In the genomic region with DNA sequence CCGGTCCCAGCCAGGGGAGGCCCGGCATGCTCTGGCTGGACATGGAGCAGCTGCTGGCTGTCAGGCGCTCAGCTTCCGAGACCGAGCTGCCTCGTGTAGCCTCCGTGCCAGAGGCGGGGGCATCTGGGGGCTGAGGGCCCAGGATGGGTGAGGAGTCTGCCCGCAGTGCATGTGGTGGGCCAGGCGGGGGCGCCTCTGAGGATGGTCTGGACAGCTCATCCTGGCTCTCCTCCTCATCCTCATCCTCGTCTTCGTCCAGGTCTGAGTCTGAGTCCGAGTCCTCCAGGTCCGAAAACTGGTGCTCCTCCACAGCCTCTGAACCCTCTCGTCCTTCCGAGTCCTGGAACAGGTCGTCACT, we compare ENCODE assay signal across 11 cellular contexts. TPM values are rescaled to one million over a fixed set of nuclear protein-coding genes. Genes with fewer than 3 reads are reported as not detected.
DNase-seq lines count a peak whose midpoint lies in the region; ATAC-seq and TF ChIP-seq lines count a peak whose summit lies in the region.
"Had no signal": no experiment of that assay in that cellular context is flagged by ENCODE, and none has a peak within 500 bp of the region (broad histone marks: within the 10 kb centered on the region; RNA-seq: fewer than 3 reads in every experiment).

No MANE protein-coding gene starts in this region.

- no peak overlapping the region for H3K9ac ChIP-seq in IMR-90 (ENCODE audit: low read depth, low read length)

- no peaks in the 10 kb centered on the region for H4K20me1 ChIP-seq in IMR-90 (ENCODE audit: insufficient read depth, low read length)

- H3K18ac ChIP-seq in IMR-90 (ENCODE audit: low read depth, low read length), result no peak overlapping the region

- TF ChIP-seq CTCF in MCF 10A (IDR thresholded peaks at IDR 0.05; ENCODE audit: unreplicated experiment) (peak; percentile 30), breast epithelium (IDR thresholded peaks at IDR 0.05) (no peak), IMR-90 (conservative IDR thresholded peaks at IDR 0.05; ENCODE audit: low read depth, low read length) (0 out of 2 replicates have a peak, but pooled peaks have one; percentile 18), dorsolateral prefrontal cortex (IDR thresholded peaks at IDR 0.05 in 54 of 56, conservative IDR thresholded peaks at IDR 0.05 in 2 of 56; ENCODE audit: low read depth in 1 of 56, partially characterized antibody in 56 of 56) (peak in 29 of 56 donors; percentile 7 to 43 (median 19)), retinal pigment epithelial cell (conservative IDR thresholded peaks at IDR 0.05; ENCODE audit: low read depth, low read length) (peak; percentile 48)

- no peak overlapping the region for H3K23ac ChIP-seq in IMR-90 (ENCODE audit: low read depth, low read length)

- CTCF ChIA-PET in MCF 10A (lab: Yijun Ruan, JAX), result interaction anchor here (0.6 to 1.6 kb wide), 4 partner anchors 30 to 282 kb away, joined by 3 to 4 read pairs (median 4); no protein-coding TSS in a partner anchor
- CTCF ChIA-PET in IMR-90 (lab: Yijun Ruan, JAX), result interaction anchor here (0.5 to 1.0 kb wide), 3 partner anchors 32 to 1212 kb away, joined by 3 to 4 read pairs (median 4); no protein-coding TSS in a partner anchor

- no peak for ATAC-seq in IMR-90 (ENCODE audit: low read depth)
- no peak for ATAC-seq in GM21825 (IDR thresholded peaks at IDR 0.05; ENCODE audit: unreplicated experiment)
- ATAC-seq: effector memory CD8-positive, alpha-beta T cell had no signal

- no peak overlapping the region for H2BK120ac ChIP-seq in IMR-90 (ENCODE audit: low read depth, low read length)

- H3K9me3 ChIP-seq in breast epithelium (no peaks in the 10 kb centered on the region), IMR-90 (ENCODE audit: control insufficient read depth, insufficient read depth, low read length) (no peaks in the 10 kb centered on the region)
- H3K9me3 ChIP-seq: MG63, thoracic aorta had no signal

- no peaks in the 10 kb centered on the region for H3K27me3 ChIP-seq in breast epithelium
- H3K27me3 ChIP-seq in IMR-90 (ENCODE audit: control insufficient read depth, insufficient read depth, low read length), result no peaks in the 10 kb centered on the region; the same call in 1 of the 2 replicates
- no peaks in the 10 kb centered on the region for H3K27me3 ChIP-seq in dorsolateral prefrontal cortex
- H3K27me3 ChIP-seq: MG63 had no signal

- no peak overlapping the region for H2AFZ ChIP-seq in IMR-90 (replicated peaks; ENCODE audit: low read length, poor library complexity)

- no peak overlapping the region for H3K56ac ChIP-seq in IMR-90 (ENCODE audit: extremely low read depth, insufficient read depth, low read length)

- H3K27ac ChIP-seq in breast epithelium (no peak overlapping the region), IMR-90 (ENCODE audit: insufficient read depth, low read length) (no peak overlapping the region), dorsolateral prefrontal cortex (peak overlapping the region in 1 of 59 donors; percentile 36)
- H3K27ac ChIP-seq: thoracic aorta had no signal

- H3K4ac ChIP-seq in IMR-90 (ENCODE audit: low read depth, low read length), result no peak overlapping the region

- no peak overlapping the region for H3K4me2 ChIP-seq in IMR-90 (ENCODE audit: low read depth, low read length)

- H3K79me1 ChIP-seq in IMR-90 (ENCODE audit: low read depth in 1 of 2, low read length in 2 of 2), result no peaks in the 10 kb centered on the region

- peaks cover 7% of the 10 kb centered on the region for H3K36me3 Mint-ChIP-seq in MCF 10A (ENCODE audit: insufficient read depth, unreplicated experiment)

- DNase-seq in MCF 10A (ENCODE audit: unreplicated experiment), result no peak
- no peak for DNase-seq in breast epithelium (ENCODE audit: low spot score in 2 of 2)
- DNase-seq in IMR-90, result no peak
- DNase-seq in dorsolateral prefrontal cortex, result no peak
- DNase-seq in retinal pigment epithelial cell (ENCODE audit: low read depth), result no peak
- no peak for DNase-seq in NCI-H1436 treated with DMSO at 0.1 percent for 48 hours (lab: John Stamatoyannopoulos, UW)
- no peak for DNase-seq in NCI-H345 (lab: John Stamatoyannopoulos, UW)
- DNase-seq: effector memory CD8-positive, alpha-beta T cell; MG63 had no signal

- no peak for TF ChIP-seq POLR2A in breast epithelium (IDR thresholded peaks at IDR 0.05)
- TF ChIP-seq POLR2A in IMR-90 (IDR thresholded peaks at IDR 0.05; ENCODE audit: low read depth, low read length), result no peak

- no peak overlapping the region for H2BK20ac ChIP-seq in IMR-90 (ENCODE audit: low read depth, low read length)

- dilution Hi-C loops in IMR-90 (cut with HindIII; ENCODE audit: low sequenced_read_pairs, unreplicated experiment), result no loop called here

- 66% methylated on average over 14 of the region's 18 CpGs; no CpG with 5 or more reads in 1 of the 2 experiments for WGBS in IMR-90 (ENCODE audit: extremely low coverage in 2 of 2, insufficient read length in 1 of 2), 2 experiments

- peaks cover 4% of the 10 kb centered on the region; the same call in 1 of the 2 replicates for H3K9me1 ChIP-seq in IMR-90 (ENCODE audit: insufficient read depth, low read length)

- H3K4me1 ChIP-seq in breast epithelium, result peaks cover 3 to 15% of the 10 kb centered on the region in 2 donors
- H3K4me1 ChIP-seq in IMR-90 (ENCODE audit: control insufficient read depth, insufficient read depth, low read length), result peaks cover 3% of the 10 kb centered on the region; the same call in 1 of the 2 replicates

- no peak for TF ChIP-seq RAD21 in IMR-90 (IDR thresholded peaks at IDR 0.05; ENCODE audit: low read length)

- H3K27me3 Mint-ChIP-seq in MCF 10A (ENCODE audit: insufficient read depth, unreplicated experiment), result no peaks in the 10 kb centered on the region
- H3K27me3 Mint-ChIP-seq: effector memory CD8-positive, alpha-beta T cell had no signal

- no peaks in the 10 kb centered on the region for H3K36me3 ChIP-seq in breast epithelium
- no peaks in the 10 kb centered on the region for H3K36me3 ChIP-seq in IMR-90 (ENCODE audit: control insufficient read depth, insufficient read depth, low read length)
- H3K36me3 ChIP-seq: MG63, thoracic aorta had no signal

- H3K27ac Mint-ChIP-seq in MCF 10A (ENCODE audit: low read depth, unreplicated experiment), result no peak overlapping the region
- H3K27ac Mint-ChIP-seq: effector memory CD8-positive, alpha-beta T cell had no signal

- H3K4me3 Mint-ChIP-seq in MCF 10A (ENCODE audit: unreplicated experiment), result no peak overlapping the region
- H3K4me3 Mint-ChIP-seq: effector memory CD8-positive, alpha-beta T cell had no signal

- no peaks in the 10 kb centered on the region for H3K9me3 Mint-ChIP-seq in MCF 10A (ENCODE audit: unreplicated experiment)
- H3K9me3 Mint-ChIP-seq: effector memory CD8-positive, alpha-beta T cell had no signal

- POLR2A ChIA-PET in MCF 10A (lab: Yijun Ruan, JAX), result no interaction called here
- POLR2A ChIA-PET in IMR-90 (lab: Charles Lee; ENCODE audit: unreplicated experiment), result no interaction called here

- no peak overlapping the region for H3K14ac ChIP-seq in IMR-90 (replicated peaks; ENCODE audit: low read depth, low read length)

- H2AK9ac ChIP-seq in IMR-90 (replicated peaks; ENCODE audit: low read depth, low read length, poor library complexity), result no peak overlapping the region

- no peak overlapping the region for H3K4me3 ChIP-seq in breast epithelium
- H3K4me3 ChIP-seq in IMR-90 (ENCODE audit: insufficient read depth, low read depth, low read length), result no peak overlapping the region
- no peak overlapping the region for H3K4me3 ChIP-seq in dorsolateral prefrontal cortex
- no peak overlapping the region for H3K4me3 ChIP-seq in retinal pigment epithelial cell (ENCODE audit: low read length)
- H3K4me3 ChIP-seq: MG63, thoracic aorta had no signal

- H4K8ac ChIP-seq in IMR-90 (ENCODE audit: low read depth in 2 of 2, low read length in 2 of 2), result no peak overlapping the region

- no TSS peak for BruUV-seq in MCF 10A (replicated peaks; lab: Mats Ljungman, UMichigan)
- no TSS peak for BruUV-seq in IMR-90 (replicated peaks; lab: Mats Ljungman, UMichigan)

- no peak overlapping the region for H4K5ac ChIP-seq in IMR-90 (ENCODE audit: low read depth, low read length)

- no peak overlapping the region for H4K91ac ChIP-seq in IMR-90 (ENCODE audit: insufficient read depth, low read depth, low read length)

- peaks cover 21% of the 10 kb centered on the region for H3K4me1 Mint-ChIP-seq in MCF 10A (ENCODE audit: insufficient read depth, unreplicated experiment)

- H2BK15ac ChIP-seq in IMR-90 (ENCODE audit: low read depth, low read length), result no peak overlapping the region

- in situ Hi-C loops in IMR-90 (cut with MboI; ENCODE audit: low sequenced_read_pairs), result no loop called here

- no peak overlapping the region for H2BK5ac ChIP-seq in IMR-90 (ENCODE audit: low read depth, low read length, poor library complexity, severe bottlenecking)

- intact Hi-C loops in MCF 10A (cut with micrococcal nuclease), result no loop called here
- intact Hi-C loops in breast epithelium (cut with DNase I; ENCODE audit: low total_unique reads), result no loop called here
- intact Hi-C loops in IMR-90 (cut with micrococcal nuclease), result no loop called here
- intact Hi-C loops in dorsolateral prefrontal cortex (cut with DNase I), result loop anchor here (10.0 kb wide), 3 partner anchors 101 to 261 kb away; no protein-coding TSS in a partner anchor

- no peak overlapping the region for H2AK5ac ChIP-seq in IMR-90 (ENCODE audit: low read depth, low read length)

TF ChIP-seq in IMR-90, 13 proteins besides CTCF, POLR2A, EP300 and RAD21 (continues in another document):
- no peak for TF ChIP-seq RFX5 (IDR thresholded peaks at IDR 0.05; ENCODE audit: low read depth, low read length)
- no peak for TF ChIP-seq CEBPB (IDR thresholded peaks at IDR 0.05; ENCODE audit: low read depth, low read length)
- TF ChIP-seq NFE2L2 (IDR thresholded peaks at IDR 0.05; ENCODE audit: low read depth, low read length), result no peak
- no peak for TF ChIP-seq RCOR1 (IDR thresholded peaks at IDR 0.05; ENCODE audit: insufficient replicate concordance, low read length)
- TF ChIP-seq MAFK (IDR thresholded peaks at IDR 0.05; ENCODE audit: low read depth, low read length), result no peak
- TF ChIP-seq MAZ (IDR thresholded peaks at IDR 0.05; ENCODE audit: borderline replicate concordance, low read depth, low read length), result no peak
- TF ChIP-seq SMC3 (IDR thresholded peaks at IDR 0.05; ENCODE audit: low read depth, low read length), result no peak
- no peak for TF ChIP-seq MXI1 (IDR thresholded peaks at IDR 0.05; ENCODE audit: borderline replicate concordance, low read depth, low read length)
- no peak for TF ChIP-seq CHD1 (IDR thresholded peaks at IDR 0.05; ENCODE audit: low read depth, low read length)

RNA-seq across cellular contexts. Expression of a gene that starts 28.9 kb away (rescaled TPM):
- total RNA-seq in MCF 10A (2022) (0.58 and 0.66 TPM in 2 replicates), breast epithelium (1 to 10 TPM in 2 of 3 donors, not detected in 1; 2.3 to 3.8 TPM), IMR-90 (2012; rRNA removed) (not detected in 2 replicates), dorsolateral prefrontal cortex (under 1 TPM in 2 of 120 experiments, not detected in 118; 0.36 to 0.67 TPM)
- polyA plus RNA-seq in IMR-90 (2012; rRNA removed), result 0.22 and 0.27 TPM in 2 replicates
- 0.05 and 0.14 TPM in 2 replicates for polyA plus RNA-seq in IMR-90 (2012; cell fraction: cytosol; rRNA removed)
- polyA plus RNA-seq in IMR-90 (2012; cell fraction: nucleus; rRNA removed; ENCODE audit: low replicate concordance), result 0.69 and 1.0 TPM in 2 replicates
- total RNA-seq: thoracic aorta had no signal

Comparison
In these comparisons a context has a peak if more than half of its experiments do, and no peak if none do; other contexts are left out.
1. CTCF ChIP-seq: peak in MCF 10A (single experiment), IMR-90 (single experiment), dorsolateral prefrontal cortex (29 of 56) and retinal pigment epithelial cell (single experiment); none in breast epithelium (0 of 3).
2. intact Hi-C loops: an anchor here in dorsolateral prefrontal cortex (10.0 kb wide); none called in MCF 10A, breast epithelium and IMR-90.